8 cellular contexts compared by ENCODE assay signal in genomic region chr11:65555693-65556231, GRCh38. TPM values are rescaled to one million over a fixed set of nuclear protein-coding genes. Genes with fewer than 3 reads are reported as not detected.
DNase-seq lines count a peak whose midpoint lies in the region; ATAC-seq and TF ChIP-seq lines count a peak whose summit lies in the region.

No MANE protein-coding gene starts in this region.

- no peaks in the 10 kb centered on the region for H3K27me3 ChIP-seq in gastroesophageal sphincter

- H3K27ac ChIP-seq in gastroesophageal sphincter = peak overlapping the region in 3 of 4 donors; percentile 97 to 100 (median 98)

- H3K4me3 ChIP-seq in gastroesophageal sphincter = no peak overlapping the region

- no peak overlapping the region for H3K27ac Mint-ChIP-seq in WTC11
- H3K27ac Mint-ChIP-seq in stimulated activated naive CD8-positive, alpha-beta T cell treated with anti-CD3 and anti-CD28 coated beads, Interleukin-15, amount 100 ng/mL, for 72 hours = peak overlapping the region in 1 of 2 donors; percentile 23

- CTCF ChIA-PET in WTC11 (lab: Charles Lee) = interaction anchor here (1.1 to 5.8 kb wide), 4 partner anchors 14 to 52 kb away, joined by 3 to 171 read pairs (median 6); partner anchors contain the start of genes FAM89B and ZNRD2

- H3K27me3 Mint-ChIP-seq in WTC11 (ENCODE audit: low read depth) = peaks cover 69% of the 10 kb centered on the region
- H3K27me3 Mint-ChIP-seq in stimulated activated naive CD8-positive, alpha-beta T cell treated with anti-CD3 and anti-CD28 coated beads, Interleukin-15, amount 100 ng/mL, for 72 hours = no peaks in the 10 kb centered on the region

- H3K9me3 ChIP-seq in gastroesophageal sphincter = no peaks in the 10 kb centered on the region

- peaks cover 58% of the 10 kb centered on the region for H3K4me1 Mint-ChIP-seq in WTC11
- peaks cover 90% of the 10 kb centered on the region for H3K4me1 Mint-ChIP-seq in stimulated activated naive CD8-positive, alpha-beta T cell treated with anti-CD3 and anti-CD28 coated beads, Interleukin-15, amount 100 ng/mL, for 72 hours

- peaks cover 0 to 35% of the 10 kb centered on the region in 2 donors for H3K36me3 ChIP-seq in gastroesophageal sphincter

- TF ChIP-seq CTCF in WTC11 (IDR thresholded peaks at IDR 0.05) (no peak), gastroesophageal sphincter (IDR thresholded peaks at IDR 0.05) (no peak)

- TF ChIP-seq EP300 in gastroesophageal sphincter (IDR thresholded peaks at IDR 0.05) = no peak

- H3K9me3 Mint-ChIP-seq in WTC11 = no peaks in the 10 kb centered on the region
- H3K9me3 Mint-ChIP-seq in stimulated activated naive CD8-positive, alpha-beta T cell treated with anti-CD3 and anti-CD28 coated beads, Interleukin-15, amount 100 ng/mL, for 72 hours = no peaks in the 10 kb centered on the region

- TF ChIP-seq POLR2A in gastroesophageal sphincter (IDR thresholded peaks at IDR 0.05) = no peak

- POLR2A ChIA-PET in WTC11 (lab: Charles Lee) = interaction anchor here (1.2 kb wide), 1 partner anchor 15 kb away, joined by 3 read pairs; the partner anchor contains the start of gene ZNRD2

- H3K4me1 ChIP-seq in gastroesophageal sphincter = peaks cover 0 to 84% (median 54%) of the 10 kb centered on the region in 3 donors

- WGBS in gastroesophageal sphincter (ENCODE audit: low coverage in 1 of 2), 2 donors = no CpG with 5 or more reads among the region's 6 CpGs

- no peaks in the 10 kb centered on the region for H3K36me3 Mint-ChIP-seq in WTC11

- ATAC-seq in WTC11 = no peak
- peak; percentile 23 for ATAC-seq in gastroesophageal sphincter
- ATAC-seq in stimulated activated naive CD8-positive, alpha-beta T cell treated with anti-CD3 and anti-CD28 coated beads, Interleukin-15, amount 100 ng/mL, for 72 hours = peak; percentile 4
- ATAC-seq in GM18511 (IDR thresholded peaks at IDR 0.05; ENCODE audit: unreplicated experiment) = no peak
- ATAC-seq in HG02884 (IDR thresholded peaks at IDR 0.05; ENCODE audit: unreplicated experiment) = no peak

- DNase-seq in NCI-H2196 (lab: John Stamatoyannopoulos, UW; ENCODE audit: unreplicated experiment) (peak; percentile 25), NCI-H2196 treated with DMSO at 0.1 percent for 48 hours (lab: John Stamatoyannopoulos, UW; ENCODE audit: unreplicated experiment) (no peak), WTC11 (ENCODE audit: low spot score) (no peak), iPS-NIHi11 (ENCODE audit: low spot score) (no peak)
- no peak for DNase-seq in stimulated activated naive CD8-positive, alpha-beta T cell treated with anti-CD3 and anti-CD28 coated beads, Interleukin-15, amount 100 ng/mL, for 72 hours

- H3K4me3 Mint-ChIP-seq in WTC11 = peak overlapping the region; percentile 18; the same call in 1 of the 2 replicates
- H3K4me3 Mint-ChIP-seq in stimulated activated naive CD8-positive, alpha-beta T cell treated with anti-CD3 and anti-CD28 coated beads, Interleukin-15, amount 100 ng/mL, for 72 hours = peak overlapping the region; percentile 90 to 91

TF ChIP-seq in WTC11, 78 proteins besides CTCF, POLR2A, EP300 and RAD21 (continues in another document):
- no peak for TF ChIP-seq PRDM15 (CRISPR knock-in tag; IDR thresholded peaks at IDR 0.05)
- no peak for TF ChIP-seq HMGA2 (CRISPR knock-in tag; IDR thresholded peaks at IDR 0.05)
- no peak for TF ChIP-seq GRHL2 (CRISPR knock-in tag; IDR thresholded peaks at IDR 0.05; ENCODE audit: insufficient replicate concordance, severe bottlenecking)
- TF ChIP-seq E2F5 (CRISPR knock-in tag; IDR thresholded peaks at IDR 0.05) = no peak
- TF ChIP-seq CDX4 (CRISPR knock-in tag; IDR thresholded peaks at IDR 0.05; ENCODE audit: borderline replicate concordance) = no peak
- no peak for TF ChIP-seq ELF4 (CRISPR knock-in tag; IDR thresholded peaks at IDR 0.05; ENCODE audit: low read depth)
- no peak for TF ChIP-seq TEAD1 (CRISPR knock-in tag; IDR thresholded peaks at IDR 0.05)
- TF ChIP-seq ESRRA (CRISPR knock-in tag; IDR thresholded peaks at IDR 0.05; ENCODE audit: borderline replicate concordance) = no peak
- TF ChIP-seq ZNF121 (CRISPR knock-in tag; IDR thresholded peaks at IDR 0.05) = no peak
- TF ChIP-seq NR3C1 (CRISPR knock-in tag; conservative IDR thresholded peaks at IDR 0.05; ENCODE audit: low read depth) = no peak
- TF ChIP-seq OVOL2 (CRISPR knock-in tag; IDR thresholded peaks at IDR 0.05; ENCODE audit: borderline replicate concordance) = no peak
- no peak for TF ChIP-seq ZNF512 (CRISPR knock-in tag; IDR thresholded peaks at IDR 0.05; ENCODE audit: borderline replicate concordance)
- TF ChIP-seq ZNF425 (CRISPR knock-in tag; conservative IDR thresholded peaks at IDR 0.05) = no peak

RNA-seq across cellular contexts. Expression of gene LTBP3, which starts 2.4 kb away (rescaled TPM):
- total RNA-seq in WTC11 (2021) = 15.9 to 23.6 TPM (median 20.7 TPM) in 3 replicates
- total RNA-seq in gastroesophageal sphincter = 100 to 1,000 TPM in 3 of 4 donors, 10 to 100 TPM in 1; 90.6 to 173 (median 139) TPM

RNA-seq across cellular contexts. Expression of gene ZNRD2, which starts 14.5 kb away (rescaled TPM):
- total RNA-seq in WTC11 (2021) (54.8 to 70.9 TPM (median 55.7 TPM) in 3 replicates), gastroesophageal sphincter (10 to 100 TPM; 38.4 to 73.5 (median 43.5) TPM)

RNA-seq across cellular contexts. Expression of gene FAM89B, which starts 16.6 kb away (rescaled TPM):
- total RNA-seq in WTC11 (2021) (13.3 to 17.5 TPM (median 16.7 TPM) in 3 replicates), gastroesophageal sphincter (10 to 100 TPM; 36.6 to 68.3 (median 55.0) TPM)

RNA-seq across cellular contexts. Expression of gene EHBP1L1, which starts 20.1 kb away (rescaled TPM):
- 11.8 to 13.7 TPM (median 12.6 TPM) in 3 replicates for total RNA-seq in WTC11 (2021)
- 100 to 1,000 TPM; 172 to 329 (median 202) TPM for total RNA-seq in gastroesophageal sphincter

RNA-seq across cellular contexts. Expression of gene SCYL1, which starts 30.9 kb away (rescaled TPM):
- 69.6 to 76.8 TPM (median 73.0 TPM) in 3 replicates for total RNA-seq in WTC11 (2021)
- 10 to 100 TPM; 70.6 to 97.6 (median 89.2) TPM for total RNA-seq in gastroesophageal sphincter

Comparison
In these comparisons a context has a peak if more than half of its experiments do, and no peak if none do; other contexts are left out.
1. ATAC-seq: peak in gastroesophageal sphincter (single experiment) and stimulated activated naive CD8-positive, alpha-beta T cell treated with anti-CD3 and anti-CD28 coated beads, Interleukin-15, amount 100 ng/mL, for 72 hours (single experiment); none in WTC11 (single experiment), GM18511 (single experiment) and HG02884 (single experiment).